Comparison of ENCODE assay signal across 12 cellular contexts in the genomic region with DNA sequence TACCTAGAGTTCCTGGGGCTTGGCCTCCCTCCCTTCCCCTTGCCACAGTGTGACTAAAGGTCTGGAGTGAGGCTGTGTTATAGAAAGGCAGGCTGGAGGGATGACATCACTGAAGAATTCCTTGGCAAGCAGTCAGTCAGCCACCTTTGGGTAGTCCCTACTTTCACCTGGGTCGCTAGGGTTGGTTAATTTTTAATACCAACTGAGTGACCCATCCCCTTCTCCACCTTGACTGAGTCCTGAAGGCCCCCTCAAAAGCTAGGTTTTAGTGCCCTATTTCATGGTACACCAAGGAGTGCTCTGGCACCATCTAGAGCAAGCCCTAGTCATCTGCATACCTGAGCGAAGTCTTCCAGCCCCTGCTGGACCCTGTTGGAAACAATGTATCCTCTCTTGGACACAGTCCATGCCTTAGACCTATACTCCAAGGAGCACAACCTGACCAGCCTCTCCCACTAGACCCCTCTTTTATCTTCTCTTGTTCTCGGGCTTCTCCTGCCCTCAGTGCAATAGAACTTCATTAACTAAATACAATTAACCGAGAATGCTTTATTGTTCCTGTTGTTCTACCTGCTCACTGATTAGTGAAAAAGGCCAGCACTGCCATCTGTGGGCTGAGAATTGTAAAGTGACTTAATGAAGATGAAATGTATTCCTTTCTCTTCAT. TPM values are rescaled to one million over a fixed set of nuclear protein-coding genes. Genes with fewer than 3 reads are reported as not detected.
DNase-seq lines count a peak whose midpoint lies in the region; ATAC-seq and TF ChIP-seq lines count a peak whose summit lies in the region.
"Had no signal": no experiment of that assay in that cellular context is flagged by ENCODE, and none has a peak within 500 bp of the region (broad histone marks: within the 10 kb centered on the region; RNA-seq: fewer than 3 reads in every experiment).

No MANE protein-coding gene starts in this region.

- TF ChIP-seq CTCF in GM13977 (IDR thresholded peaks at IDR 0.05; ENCODE audit: extremely low read depth, insufficient read depth, missing control alignments) = peak; percentile 6
- peak; percentile 75 for TF ChIP-seq CTCF in epithelial cell of proximal tubule (conservative IDR thresholded peaks at IDR 0.05; ENCODE audit: low read depth, low read length)
- peak in 3 of 4 experiments; percentile 11 to 63 (median 49) for TF ChIP-seq CTCF in prostate gland (IDR thresholded peaks at IDR 0.05)
- TF ChIP-seq CTCF in nephron progenitor cell (IDR thresholded peaks at IDR 0.05) = no peak

- WGBS in prostate gland = 78% methylated on average over 4 of the region's 4 CpGs

- H3K9me3 Mint-ChIP-seq in nephron progenitor cell = peaks cover 32% of the 10 kb centered on the region

- no peaks in the 10 kb centered on the region for H3K4me1 Mint-ChIP-seq in nephron progenitor cell

- no peak overlapping the region for H3K4me3 Mint-ChIP-seq in nephron progenitor cell

- no peaks in the 10 kb centered on the region for H3K27me3 ChIP-seq in prostate gland (replicated peaks; ENCODE audit: insufficient read depth)
- H3K27me3 ChIP-seq: esophagus muscularis mucosa had no signal

- no peaks in the 10 kb centered on the region for H3K36me3 ChIP-seq in prostate gland

- DNase-seq in GM13977 (ENCODE audit: low spot score) (no peak), NCI-H69 (lab: John Stamatoyannopoulos, UW) (peak; percentile 67), epithelial cell of proximal tubule (ENCODE audit: low read depth) (peak; percentile 70), prostate gland (ENCODE audit: low spot score) (no peak), MV-4-11 (lab: John Stamatoyannopoulos, UW) (no peak), nephron progenitor cell (no peak), DMS153 treated with DMSO at 0.1 percent for 48 hours (lab: John Stamatoyannopoulos, UW; ENCODE audit: unreplicated experiment) (no peak)

- H3K4me3 ChIP-seq in epithelial cell of proximal tubule (ENCODE audit: low read depth, low read length) = no peak overlapping the region
- H3K4me3 ChIP-seq in prostate gland = no peak overlapping the region
- H3K4me3 ChIP-seq: esophagus muscularis mucosa, skin epidermis had no signal

- no peak for TF ChIP-seq POLR2A in prostate gland (IDR thresholded peaks at IDR 0.05)

- peaks cover 6% of the 10 kb centered on the region for H3K4me1 ChIP-seq in prostate gland (replicated peaks)

- in situ Hi-C loops in GM13977 (cut with MboI; ENCODE audit: low pct_unique_long_range_greater_than_20kb, low sequenced_read_pairs, unreplicated experiment) = no loop called here

- ATAC-seq in GM21723 (IDR thresholded peaks at IDR 0.05; ENCODE audit: unreplicated experiment) = no peak

- no peaks in the 10 kb centered on the region for H3K27me3 Mint-ChIP-seq in nephron progenitor cell (ENCODE audit: low read depth, poor library complexity)

- no peaks in the 10 kb centered on the region for H3K9me3 ChIP-seq in prostate gland
- H3K9me3 ChIP-seq: esophagus muscularis mucosa had no signal

- intact Hi-C loops in prostate gland (cut with DNase I) = no loop called here

- H3K36me3 Mint-ChIP-seq in nephron progenitor cell (ENCODE audit: low read depth) = peaks cover 86% of the 10 kb centered on the region

- H3K27ac ChIP-seq in prostate gland = no peak overlapping the region
- H3K27ac ChIP-seq: esophagus muscularis mucosa, KMS-11, skin epidermis had no signal

- H3K27ac Mint-ChIP-seq in nephron progenitor cell = no peak overlapping the region

RNA-seq across cellular contexts. Expression of gene RIN2, which starts 44.6 kb away (rescaled TPM):
- total RNA-seq in epithelial cell of proximal tubule = 15.7 and 17.5 TPM in 2 replicates
- 10 to 100 TPM; 50.4 to 77.9 TPM for total RNA-seq in prostate gland
- total RNA-seq: activated CD8-positive, alpha-beta memory T cell treated with anti-CD3 and anti-CD28 coated beads for 36 hours had no signal

Comparison
In these comparisons a context has a peak if more than half of its experiments do, and no peak if none do; other contexts are left out.
1. DNase-seq: peak in NCI-H69 (single experiment) and epithelial cell of proximal tubule (single experiment); none in GM13977 (single experiment), prostate gland (single experiment), MV-4-11 (single experiment), nephron progenitor cell (single experiment) and DMS153 treated with DMSO at 0.1 percent for 48 hours (single experiment).